In genomic region chr1:45868861-45869260, GRCh38 we compare ENCODE assay signal across 23 cellular contexts.
DNase-seq lines count a peak whose midpoint lies in the region; ATAC-seq, FAIRE-seq and TF ChIP-seq lines count a peak whose summit lies in the region.
"Had no signal": no experiment of that assay in that cellular context is flagged by ENCODE, and none has a peak within 500 bp of the region (broad histone marks: within the 10 kb centered on the region; RNA-seq: fewer than 3 reads in every experiment).

No MANE protein-coding gene starts in this region.

- no peaks in the 10 kb centered on the region for H3K9me3 ChIP-seq in Caco-2
- H3K9me3 ChIP-seq in PC-3 (ENCODE audit: low read length): no peaks in the 10 kb centered on the region
- no peaks in the 10 kb centered on the region for H3K9me3 ChIP-seq in mesodermal cell (ENCODE audit: control insufficient read depth, low read length)
- no peaks in the 10 kb centered on the region for H3K9me3 ChIP-seq in MM.1S (replicated peaks; ENCODE audit: insufficient read depth, low read length)
- H3K9me3 ChIP-seq in psoas muscle: no peaks in the 10 kb centered on the region
- H3K9me3 ChIP-seq: BLaER1 treated with 17β-estradiol and CSF1 and Interleukin-3, amounts not matched to agents 10 nM and 100 nM; SK-N-SH had no signal

- H3K9ac ChIP-seq in PC-3 (ENCODE audit: low read length): no peak overlapping the region
- H3K9ac ChIP-seq in MM.1S (ENCODE audit: low read length): no peak overlapping the region
- H3K9ac ChIP-seq: BLaER1 treated with 17β-estradiol and CSF1 and Interleukin-3, amounts not matched to agents 10 nM and 100 nM; SK-N-SH had no signal

- POLR2A ChIA-PET in Caco-2 (lab: Charles Lee): no interaction called here
- POLR2A ChIA-PET in PC-3 (lab: Charles Lee; ENCODE audit: unreplicated experiment): interaction anchor here (0.6 to 0.7 kb wide), 2 partner anchors 64 to 135 kb away, joined by 4 to 5 read pairs; no protein-coding TSS in a partner anchor

- H3K4me1 ChIP-seq in Caco-2: peaks cover 52% of the 10 kb centered on the region
- peaks cover 68% of the 10 kb centered on the region for H3K4me1 ChIP-seq in PC-3 (ENCODE audit: insufficient read depth, low read length)
- H3K4me1 ChIP-seq in mesodermal cell (ENCODE audit: control insufficient read depth, insufficient read depth, low read length, poor library complexity, severe bottlenecking): peaks cover 9% of the 10 kb centered on the region
- peaks cover 27% of the 10 kb centered on the region for H3K4me1 ChIP-seq in MM.1S (ENCODE audit: low read length)
- peaks cover 22% of the 10 kb centered on the region for H3K4me1 ChIP-seq in psoas muscle

- H3K79me2 ChIP-seq in PC-3 (ENCODE audit: low read length): peaks cover 62% of the 10 kb centered on the region
- H3K79me2 ChIP-seq in MM.1S (ENCODE audit: low read length): peaks cover 74% of the 10 kb centered on the region

- peaks cover 16% of the 10 kb centered on the region for H3K4me1 Mint-ChIP-seq in Caco-2 (ENCODE audit: low read depth, unreplicated experiment)

- H3K27ac ChIP-seq in PC-3 (ENCODE audit: low read length): peak overlapping the region; percentile 28
- peak overlapping the region; percentile 26 for H3K27ac ChIP-seq in mesodermal cell (ENCODE audit: low read depth, low read length, severe bottlenecking)
- no peak overlapping the region for H3K27ac ChIP-seq in MM.1S (ENCODE audit: low read length)
- H3K27ac ChIP-seq in psoas muscle: no peak overlapping the region
- H3K27ac ChIP-seq: BLaER1 treated with 17β-estradiol and CSF1 and Interleukin-3, amounts not matched to agents 10 nM and 100 nM had no signal

- no peaks in the 10 kb centered on the region for H3K9me2 ChIP-seq in PC-3 (replicated peaks; ENCODE audit: low read length)
- no peaks in the 10 kb centered on the region for H3K9me2 ChIP-seq in MM.1S (replicated peaks; ENCODE audit: insufficient read depth, low read length)
- H3K9me2 ChIP-seq: SK-N-SH had no signal

- CTCF ChIA-PET in Caco-2 (lab: Charles Lee) (no interaction called here), PC-3 (lab: Charles Lee) (no interaction called here)

- H3F3A ChIP-seq in PC-3 (ENCODE audit: low read length, unreplicated experiment) (no peaks in the 10 kb centered on the region), MM.1S (ENCODE audit: insufficient read depth, low read length) (peaks cover 9% of the 10 kb centered on the region)

- no peak for TF ChIP-seq POLR2A in H54 (IDR thresholded peaks at IDR 0.05; ENCODE audit: low read depth, low read length)

- intact Hi-C loops in Caco-2 (cut with micrococcal nuclease; ENCODE audit: unreplicated experiment): no loop called here
- intact Hi-C loops in PC-3 (cut with micrococcal nuclease): no loop called here
- intact Hi-C loops in psoas muscle (cut with DNase I): no loop called here

- no peaks in the 10 kb centered on the region for H3K27me3 Mint-ChIP-seq in Caco-2 (ENCODE audit: insufficient read depth, unreplicated experiment)
- H3K27me3 Mint-ChIP-seq: CD4-positive, alpha-beta T cell had no signal

- H3K36me3 ChIP-seq in Caco-2 (ENCODE audit: control insufficient read depth, insufficient read depth, low read length) (no peaks in the 10 kb centered on the region), PC-3 (ENCODE audit: low read depth, low read length) (no peaks in the 10 kb centered on the region), mesodermal cell (ENCODE audit: control insufficient read depth, insufficient read depth, low read length) (no peaks in the 10 kb centered on the region), MM.1S (replicated peaks; ENCODE audit: insufficient read depth, low read length) (no peaks in the 10 kb centered on the region), psoas muscle (ENCODE audit: insufficient read depth in 1 of 2, low read depth in 1 of 2) (no peaks in the 10 kb centered on the region)
- H3K36me3 ChIP-seq: BLaER1 treated with 17β-estradiol and CSF1 and Interleukin-3, amounts not matched to agents 10 nM and 100 nM had no signal

- H2AFZ ChIP-seq in PC-3 (ENCODE audit: low read length) (no peak overlapping the region), MM.1S (ENCODE audit: low read length) (no peak overlapping the region)

- no peaks in the 10 kb centered on the region for H3K27me3 ChIP-seq in Caco-2 (replicated peaks; ENCODE audit: control insufficient read depth, insufficient read depth, low read length)
- no peaks in the 10 kb centered on the region for H3K27me3 ChIP-seq in PC-3 (ENCODE audit: low read length)
- no peaks in the 10 kb centered on the region for H3K27me3 ChIP-seq in MM.1S (replicated peaks; ENCODE audit: insufficient read depth, low read length)
- H3K27me3 ChIP-seq in psoas muscle (ENCODE audit: insufficient read depth in 3 of 3, low read length in 2 of 3): no peaks in the 10 kb centered on the region

- ATAC-seq in PC-3 (no peak), psoas muscle (no peak), GM19351 (IDR thresholded peaks at IDR 0.05; ENCODE audit: unreplicated experiment) (no peak)
- ATAC-seq: GM12878 had no signal

- BruUV-seq in Caco-2 (replicated peaks; lab: Mats Ljungman, UMichigan) (no TSS peak), PC-3 (replicated peaks; lab: Mats Ljungman, UMichigan) (no TSS peak)

- H3K36me3 Mint-ChIP-seq in Caco-2 (ENCODE audit: insufficient read depth, unreplicated experiment): no peaks in the 10 kb centered on the region

- peak; percentile 75 for FAIRE-seq in H54 (lab: Jason Lieb, UNC)
- FAIRE-seq: A204.1 had no signal

- DNase-seq in Caco-2 (peak in 1 of 2 experiments; percentile 11), H54 (ENCODE audit: insufficient read length, low spot score) (no peak), PC-3 (peak; percentile 56), MM.1S (no peak), psoas muscle (no peak)
- no peak for DNase-seq in stimulated activated CD4-positive, alpha-beta T cell treated with anti-CD3 and anti-CD28 coated beads, Interleukin-4, amount 100 ng/mL, for 24 hours
- DNase-seq: AML-193; CD4-positive, alpha-beta T cell; DMS53; KBM-7; NCI-H1048; NCI-H1694; NCI-H2029 treated with DMSO at 0.1 percent for 48 hours; NCI-H226; NCI-H510A; SK-N-SH; SW 1271 had no signal

- H3K4me3 ChIP-seq in Caco-2 (ENCODE audit: low read depth, low read length) (no peak overlapping the region), PC-3 (ENCODE audit: low read length) (no peak overlapping the region), mesodermal cell (ENCODE audit: extremely low read depth, insufficient read depth, low read length, poor library complexity, severe bottlenecking) (no peak overlapping the region), MM.1S (ENCODE audit: low read length) (no peak overlapping the region), psoas muscle (no peak overlapping the region)
- H3K4me3 ChIP-seq: BLaER1 treated with 17β-estradiol and CSF1 and Interleukin-3, amounts not matched to agents 10 nM and 100 nM; GM12878 had no signal

- H3K27ac Mint-ChIP-seq in Caco-2 (ENCODE audit: unreplicated experiment): peak overlapping the region; percentile 21
- H3K27ac Mint-ChIP-seq: CD4-positive, alpha-beta T cell; T-helper 1 cell treated with Interleukin-12 subunit alpha and Interleukin-12 subunit beta and Interleukin-4 antibody, amounts not matched to agents 30 μg/mL and 1 μg/mL, for 36 hours had no signal

- no peaks in the 10 kb centered on the region for H3K9me3 Mint-ChIP-seq in Caco-2 (ENCODE audit: unreplicated experiment)
- H3K9me3 Mint-ChIP-seq: CD4-positive, alpha-beta T cell; T-helper 1 cell treated with Interleukin-12 subunit alpha and Interleukin-12 subunit beta and Interleukin-4 antibody, amounts not matched to agents 30 μg/mL and 1 μg/mL, for 36 hours had no signal

- no peak for TF ChIP-seq CTCF in Caco-2 (IDR thresholded peaks at IDR 0.05; ENCODE audit: insufficient read depth in 1 of 2, low read depth in 1 of 2, low read length in 1 of 2, severe bottlenecking in 1 of 2, unreplicated experiment in 1 of 2)
- no peak for TF ChIP-seq CTCF in PC-3 (conservative IDR thresholded peaks at IDR 0.05; ENCODE audit: low read depth, low read length)
- no peak for TF ChIP-seq CTCF in MM.1S (IDR thresholded peaks at IDR 0.05; ENCODE audit: low read length)
- TF ChIP-seq CTCF in psoas muscle (IDR thresholded peaks at IDR 0.05): no peak

- H3K4me3 Mint-ChIP-seq in Caco-2 (ENCODE audit: unreplicated experiment): peak overlapping the region; percentile 9
- H3K4me3 Mint-ChIP-seq: CD4-positive, alpha-beta T cell; T-helper 1 cell treated with Interleukin-12 subunit alpha and Interleukin-12 subunit beta and Interleukin-4 antibody, amounts not matched to agents 30 μg/mL and 1 μg/mL, for 36 hours had no signal

- peak overlapping the region; percentile 7; the same call in 1 of the 2 replicates for H3K4me2 ChIP-seq in PC-3 (ENCODE audit: low read length)
- H3K4me2 ChIP-seq in MM.1S (ENCODE audit: low read depth, low read length): no peak overlapping the region
- H3K4me2 ChIP-seq: BLaER1 treated with 17β-estradiol and CSF1 and Interleukin-3, amounts not matched to agents 10 nM and 100 nM; SK-N-SH had no signal

- H4K20me1 ChIP-seq in PC-3 (ENCODE audit: low read length) (no peaks in the 10 kb centered on the region), MM.1S (ENCODE audit: insufficient read depth, low read length) (no peaks in the 10 kb centered on the region)

Comparison
In these comparisons a context has a peak if more than half of its experiments do, and no peak if none do; other contexts are left out.
1. H3K27ac ChIP-seq: peak in PC-3 (single experiment) and mesodermal cell (single experiment); none in MM.1S (single experiment) and psoas muscle (single experiment).